In the genomic region with DNA sequence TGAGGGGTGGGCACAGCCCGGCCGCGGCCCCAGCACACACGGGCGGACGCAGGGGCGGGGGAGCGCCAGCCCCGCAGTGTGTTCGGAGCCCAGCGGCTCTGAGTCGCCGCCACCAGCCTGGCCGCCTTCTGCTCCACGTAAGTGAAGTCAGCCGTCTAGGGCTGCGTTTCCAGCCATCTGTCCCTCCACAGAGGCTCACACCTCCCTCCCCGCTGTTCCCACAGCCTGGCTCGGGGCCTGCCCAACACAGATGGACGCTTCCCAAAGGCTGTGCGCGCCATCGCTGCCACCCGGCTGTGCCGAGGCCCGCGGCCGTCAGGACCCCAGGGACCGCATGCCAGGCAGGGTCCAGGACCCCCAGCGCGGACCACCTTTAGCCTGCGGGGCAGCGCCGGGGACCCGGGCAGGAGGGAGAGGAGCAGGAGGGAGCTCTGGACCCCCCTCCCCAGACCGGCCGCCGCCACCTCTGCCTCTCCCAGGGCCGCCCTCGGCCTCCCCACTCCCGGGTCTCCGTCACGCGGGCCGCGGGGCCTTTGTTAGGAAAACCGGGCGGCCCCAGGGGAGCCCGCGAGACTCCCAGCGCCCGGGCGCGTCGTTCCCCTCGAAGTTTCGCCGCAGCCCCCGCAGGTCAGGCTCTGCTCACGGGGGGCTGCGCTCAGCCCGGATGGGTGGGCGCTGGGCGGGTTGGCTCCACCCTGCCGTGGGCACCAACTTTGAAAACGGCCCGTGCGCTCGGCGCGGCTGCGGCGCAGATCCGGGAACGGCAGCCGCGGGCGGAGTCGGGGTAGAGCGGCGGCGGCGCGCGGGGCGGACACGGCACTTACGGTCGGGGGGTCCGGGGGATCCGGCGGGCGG, we compare ENCODE assay signal across 8 cellular contexts. TPM values are rescaled to one million over a fixed set of nuclear protein-coding genes. Genes with fewer than 3 reads are reported as not detected.
DNase-seq lines count a peak whose midpoint lies in the region; ATAC-seq and TF ChIP-seq lines count a peak whose summit lies in the region.

No MANE protein-coding gene starts in this region.

- no peak overlapping the region for H3K27ac ChIP-seq in ACC112 (ENCODE audit: low read depth, low read length)
- peak overlapping the region in 1 of 2 donors; percentile 69 for H3K27ac ChIP-seq in breast epithelium

- no peak overlapping the region for H3K4me3 Mint-ChIP-seq in activated T-helper 1 cell treated with anti-CD3 and anti-CD28 coated beads, Interleukin-12 subunit alpha, Interleukin-12 subunit beta, Interleukin-2, Interleukin-4 antibody, amounts not matched to agents 30 ng/mL and 10 ng/mL and 1 ng/mL, durations not matched to agents 14 hours and 24 hours and 36 hours

- no peak overlapping the region for H2AFZ ChIP-seq in ACC112 (ENCODE audit: low read length, unreplicated experiment)

- H3K9me3 ChIP-seq in breast epithelium: no peaks in the 10 kb centered on the region
- H3K9me3 ChIP-seq in mononuclear cell (ENCODE audit: low read depth, low read length): no peaks in the 10 kb centered on the region
- H3K9me3 ChIP-seq in BE2C: no peaks in the 10 kb centered on the region

- DNase-seq in breast epithelium (ENCODE audit: low spot score in 2 of 2): no peak
- DNase-seq in BE2C: no peak
- DNase-seq in activated T-helper 1 cell treated with anti-CD3 and anti-CD28 coated beads, Interleukin-12 subunit alpha, Interleukin-12 subunit beta, Interleukin-2, Interleukin-4 antibody, amounts not matched to agents 30 ng/mL and 10 ng/mL and 1 ng/mL, durations not matched to agents 14 hours and 24 hours and 36 hours (ENCODE audit: low spot score): no peak
- no peak for DNase-seq in activated naive CD4-positive, alpha-beta T cell (lab: John Stamatoyannopoulos, UW)

- H3K4me1 Mint-ChIP-seq in activated T-helper 1 cell treated with anti-CD3 and anti-CD28 coated beads, Interleukin-12 subunit alpha, Interleukin-12 subunit beta, Interleukin-2, Interleukin-4 antibody, amounts not matched to agents 30 ng/mL and 10 ng/mL and 1 ng/mL, durations not matched to agents 14 hours and 24 hours and 36 hours (ENCODE audit: low read depth): no peaks in the 10 kb centered on the region

- intact Hi-C loops in breast epithelium (cut with DNase I; ENCODE audit: low total_unique reads): no loop called here
- intact Hi-C loops in activated T-helper 1 cell treated with anti-CD3 and anti-CD28 coated beads, Interleukin-12 subunit alpha, Interleukin-12 subunit beta, Interleukin-2, Interleukin-4 antibody, amounts not matched to agents 30 ng/mL and 10 ng/mL and 1 ng/mL, durations not matched to agents 14 hours and 24 hours and 36 hours (cut with micrococcal nuclease): loop anchor here (5.0 kb wide), 2 partner anchors 157 to 277 kb away; partner anchors contain the start of gene ZNF778

- H3K4me3 ChIP-seq in ACC112 (ENCODE audit: low read depth, low read length): peak overlapping the region; percentile 69
- H3K4me3 ChIP-seq in breast epithelium: peak overlapping the region; percentile 49 to 82 (median 57)
- H3K4me3 ChIP-seq in mononuclear cell (ENCODE audit: low read length): peak overlapping the region; percentile 47
- H3K4me3 ChIP-seq in BE2C (ENCODE audit: low read depth, low read length): no peak overlapping the region

- H3K79me2 ChIP-seq in ACC112 (ENCODE audit: control insufficient read depth, insufficient read depth, low read length, unreplicated experiment): no peaks in the 10 kb centered on the region

- no peaks in the 10 kb centered on the region for H3K9me3 Mint-ChIP-seq in activated T-helper 1 cell treated with anti-CD3 and anti-CD28 coated beads, Interleukin-12 subunit alpha, Interleukin-12 subunit beta, Interleukin-2, Interleukin-4 antibody, amounts not matched to agents 30 ng/mL and 10 ng/mL and 1 ng/mL, durations not matched to agents 14 hours and 24 hours and 36 hours

- peaks cover 70% of the 10 kb centered on the region for H3K27me3 ChIP-seq in ACC112 (ENCODE audit: insufficient read depth, low read length)
- H3K27me3 ChIP-seq in breast epithelium: peaks cover 2 to 36% of the 10 kb centered on the region in 2 donors
- peaks cover 2% of the 10 kb centered on the region for H3K27me3 ChIP-seq in mononuclear cell (ENCODE audit: insufficient read depth, low read length)
- H3K27me3 ChIP-seq in BE2C: peaks cover 98% of the 10 kb centered on the region

- TF ChIP-seq CTCF in breast epithelium (IDR thresholded peaks at IDR 0.05) (no peak), BE2C (IDR thresholded peaks at IDR 0.05; ENCODE audit: low read depth, low read length) (no peak)

- H3K36me3 ChIP-seq in ACC112 (ENCODE audit: insufficient read depth, low read length) (no peaks in the 10 kb centered on the region), breast epithelium (no peaks in the 10 kb centered on the region), BE2C (no peaks in the 10 kb centered on the region)

- no peaks in the 10 kb centered on the region for H3K36me3 Mint-ChIP-seq in activated T-helper 1 cell treated with anti-CD3 and anti-CD28 coated beads, Interleukin-12 subunit alpha, Interleukin-12 subunit beta, Interleukin-2, Interleukin-4 antibody, amounts not matched to agents 30 ng/mL and 10 ng/mL and 1 ng/mL, durations not matched to agents 14 hours and 24 hours and 36 hours (ENCODE audit: low read depth)

- peaks cover 33% of the 10 kb centered on the region for H3K27me3 Mint-ChIP-seq in activated T-helper 1 cell treated with anti-CD3 and anti-CD28 coated beads, Interleukin-12 subunit alpha, Interleukin-12 subunit beta, Interleukin-2, Interleukin-4 antibody, amounts not matched to agents 30 ng/mL and 10 ng/mL and 1 ng/mL, durations not matched to agents 14 hours and 24 hours and 36 hours (ENCODE audit: insufficient read depth)

- H3K27ac Mint-ChIP-seq in activated T-helper 1 cell treated with anti-CD3 and anti-CD28 coated beads, Interleukin-12 subunit alpha, Interleukin-12 subunit beta, Interleukin-2, Interleukin-4 antibody, amounts not matched to agents 30 ng/mL and 10 ng/mL and 1 ng/mL, durations not matched to agents 14 hours and 24 hours and 36 hours: no peak overlapping the region

- H3K4me1 ChIP-seq in ACC112 (ENCODE audit: control insufficient read depth, insufficient read depth, low read length, unreplicated experiment): peaks cover 2% of the 10 kb centered on the region
- peaks cover 0 to 19% of the 10 kb centered on the region in 2 donors for H3K4me1 ChIP-seq in breast epithelium
- H3K4me1 ChIP-seq in mononuclear cell (ENCODE audit: insufficient read depth, low read length): peaks cover 61% of the 10 kb centered on the region
- no peaks in the 10 kb centered on the region; the same call in 1 of the 2 replicates for H3K4me1 ChIP-seq in BE2C

- ATAC-seq in GM21723 (IDR thresholded peaks at IDR 0.05; ENCODE audit: unreplicated experiment) (peak; percentile 11), HG03196 (IDR thresholded peaks at IDR 0.05; ENCODE audit: unreplicated experiment) (no peak)

- TF ChIP-seq POLR2A in breast epithelium (IDR thresholded peaks at IDR 0.05): no peak

RNA-seq across cellular contexts. Expression of gene CBFA2T3, which starts 36.6 kb away (rescaled TPM):
- total RNA-seq in breast epithelium: 1 to 10 TPM in 1 of 3 donors, under 1 TPM in 2; 0.64 to 2.3 (median 0.88) TPM
- 1.3 TPM for total RNA-seq in mononuclear cell
- polyA plus RNA-seq in BE2C (2012; ENCODE audit: insufficient read depth, insufficient read length, low read depth): not detected
- 0.05 TPM in 1 of 2 replicates, not detected in the other for total RNA-seq in activated T-helper 1 cell treated with anti-CD3 and anti-CD28 coated beads, Interleukin-12 subunit alpha, Interleukin-12 subunit beta, Interleukin-2, Interleukin-4 antibody, amounts not matched to agents 30 ng/mL and 10 ng/mL and 1 ng/mL, durations not matched to agents 14 hours and 24 hours and 36 hours
